Comparison of ENCODE assay signal across 8 cellular contexts in the genomic region with DNA sequence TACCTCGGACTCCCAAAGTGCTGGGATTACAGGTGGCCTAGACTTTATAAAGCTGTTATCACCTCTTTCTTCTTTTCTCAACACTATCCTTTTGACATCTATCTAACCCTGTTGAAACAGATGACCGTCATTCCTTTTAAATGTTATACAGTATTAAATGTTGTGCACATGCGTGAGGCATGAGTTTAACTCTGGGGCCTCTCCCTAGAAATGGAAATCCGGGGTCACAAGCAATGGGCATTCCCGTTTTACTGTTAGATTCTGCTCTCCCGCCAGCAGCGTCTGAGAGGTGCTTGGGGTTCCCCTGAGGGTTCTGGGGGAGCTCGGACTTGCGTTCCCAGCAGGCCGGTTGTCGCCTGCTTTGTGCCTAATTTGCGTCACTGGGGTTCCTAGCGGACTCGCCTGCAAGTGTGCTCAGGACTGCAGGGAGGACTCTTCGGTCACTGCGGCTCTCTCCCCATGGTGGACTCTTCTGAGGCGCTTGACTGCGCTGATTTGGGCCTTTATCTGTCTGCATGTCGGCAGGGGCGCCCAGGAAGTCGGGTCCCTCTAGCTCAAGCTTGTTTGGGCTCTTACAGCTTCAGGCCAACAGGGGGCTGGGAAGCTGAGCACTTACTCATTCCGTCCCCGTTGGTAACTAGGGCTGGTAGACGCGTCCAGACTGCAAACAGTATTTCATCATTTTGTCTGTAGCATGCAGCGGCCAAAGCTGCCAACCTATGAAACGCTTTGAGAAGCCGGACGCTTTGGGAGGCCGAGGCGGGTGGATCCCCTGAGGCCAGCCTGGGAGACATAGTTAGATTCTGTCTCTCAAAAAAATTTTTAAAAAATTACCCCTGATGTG. TPM values are rescaled to one million over a fixed set of nuclear protein-coding genes. Genes with fewer than 3 reads are reported as not detected.
DNase-seq lines count a peak whose midpoint lies in the region; ATAC-seq and TF ChIP-seq lines count a peak whose summit lies in the region.

No MANE protein-coding gene starts in this region.

- POLR2A ChIA-PET in PC-9 (lab: Charles Lee; ENCODE audit: unreplicated experiment) = no interaction called here

- BruUV-seq in PC-9 (replicated peaks; lab: Mats Ljungman, UMichigan) = no TSS peak

- TF ChIP-seq CTCF in AG09319 (IDR thresholded peaks at IDR 0.05; ENCODE audit: low read depth, low read length) (peak; percentile 65), PC-9 (conservative IDR thresholded peaks at IDR 0.05) (peak; percentile 60), natural killer cell (IDR thresholded peaks at IDR 0.05) (peak; percentile 46)

- H3K4me3 ChIP-seq in PC-9 = peak overlapping the region; percentile 65

- H3K4me1 ChIP-seq in PC-9 (replicated peaks; ENCODE audit: insufficient read depth) = peaks cover 15% of the 10 kb centered on the region

- H3K36me3 ChIP-seq in PC-9 (ENCODE audit: low read depth) = peaks cover 31% of the 10 kb centered on the region

- H3K27ac Mint-ChIP-seq in natural killer cell = peak overlapping the region; percentile 76 to 85
- H3K27ac Mint-ChIP-seq in stimulated activated memory B cell treated with anti-CD40 and anti-IgM and Interleukin-4, amounts not matched to agents 10 μg/mL and 1 μg/mL and 100 μg/mL, for 72 hours = peak overlapping the region; percentile 94

- H3K4me2 ChIP-seq in PC-9 = peak overlapping the region; percentile 86

- peaks cover 21 to 29% of the 10 kb centered on the region in 2 donors for H3K4me1 Mint-ChIP-seq in natural killer cell
- H3K4me1 Mint-ChIP-seq in stimulated activated memory B cell treated with anti-CD40 and anti-IgM and Interleukin-4, amounts not matched to agents 10 μg/mL and 1 μg/mL and 100 μg/mL, for 72 hours = peaks cover 48% of the 10 kb centered on the region

- H3K27me3 ChIP-seq in PC-9 (ENCODE audit: insufficient read depth, low read depth) = no peaks in the 10 kb centered on the region

- DNase-seq in AG09319 (ENCODE audit: extremely low read depth, low read depth) (peak; percentile 84), PC-9 (peak; percentile 46 to 80), activated T-helper 1 cell treated with Interleukin-2 at 50 U/mL for 16 hours (ENCODE audit: low read depth) (peak; percentile 43), fibroblast of gingiva (ENCODE audit: low read depth) (peak; percentile 98), natural killer cell (peak; percentile 45)

- ATAC-seq in HG03097 (IDR thresholded peaks at IDR 0.05; ENCODE audit: low FRiP score, unreplicated experiment) (peak; percentile 37), natural killer cell (peak; percentile 48 to 57 (median 53))
- ATAC-seq in stimulated activated memory B cell treated with anti-CD40 and anti-IgM and Interleukin-4, amounts not matched to agents 10 μg/mL and 1 μg/mL and 100 μg/mL, for 72 hours = peak; percentile 80

- TF ChIP-seq POLR2A in GM18526 (IDR thresholded peaks at IDR 0.05; ENCODE audit: extremely low read depth, insufficient read length) = peak; percentile 30

- peak overlapping the region; percentile 82 for H3K4me3 Mint-ChIP-seq in natural killer cell
- H3K4me3 Mint-ChIP-seq in stimulated activated memory B cell treated with anti-CD40 and anti-IgM and Interleukin-4, amounts not matched to agents 10 μg/mL and 1 μg/mL and 100 μg/mL, for 72 hours = peak overlapping the region; percentile 92

- CTCF ChIA-PET in PC-9 (lab: Charles Lee) = no interaction called here

- H3K9me3 Mint-ChIP-seq in natural killer cell = no peaks in the 10 kb centered on the region
- no peaks in the 10 kb centered on the region for H3K9me3 Mint-ChIP-seq in stimulated activated memory B cell treated with anti-CD40 and anti-IgM and Interleukin-4, amounts not matched to agents 10 μg/mL and 1 μg/mL and 100 μg/mL, for 72 hours

- H3K79me2 ChIP-seq in PC-9 (ENCODE audit: low read depth) = peaks cover 22% of the 10 kb centered on the region

- no peaks in the 10 kb centered on the region for H3K9me2 ChIP-seq in PC-9 (ENCODE audit: insufficient read depth)

- peaks cover 30% of the 10 kb centered on the region for H3F3A ChIP-seq in PC-9 (ENCODE audit: insufficient read depth, low read depth)

- H3K27me3 Mint-ChIP-seq in natural killer cell (ENCODE audit: low read depth in 2 of 2) = peaks cover 0 to 2% of the 10 kb centered on the region in 2 donors
- no peaks in the 10 kb centered on the region for H3K27me3 Mint-ChIP-seq in stimulated activated memory B cell treated with anti-CD40 and anti-IgM and Interleukin-4, amounts not matched to agents 10 μg/mL and 1 μg/mL and 100 μg/mL, for 72 hours

- intact Hi-C loops in PC-9 (cut with micrococcal nuclease; ENCODE audit: unreplicated experiment) (loop anchor here (5.0 kb wide), 2 partner anchors 33 to 53 kb away; partner anchors contain the start of gene STX2), natural killer cell (cut with micrococcal nuclease) (loop anchor here (2.0 kb wide), 1 partner anchor 32 kb away; the partner anchor contains the start of gene STX2)

- peak overlapping the region; percentile 90 for H2AFZ ChIP-seq in PC-9

- H3K27ac ChIP-seq in PC-9 = peak overlapping the region; percentile 80

- peaks cover 27% of the 10 kb centered on the region for H4K20me1 ChIP-seq in PC-9 (ENCODE audit: insufficient read depth)

- H3K36me3 Mint-ChIP-seq in natural killer cell = peaks cover 14% of the 10 kb centered on the region
- peaks cover 33% of the 10 kb centered on the region for H3K36me3 Mint-ChIP-seq in stimulated activated memory B cell treated with anti-CD40 and anti-IgM and Interleukin-4, amounts not matched to agents 10 μg/mL and 1 μg/mL and 100 μg/mL, for 72 hours

- no peaks in the 10 kb centered on the region for H3K9me3 ChIP-seq in PC-9 (ENCODE audit: insufficient read depth, low read depth)

RNA-seq across cellular contexts. Expression of gene RAN, which starts 1.2 kb away (rescaled TPM):
- total RNA-seq in PC-9 (2021) (894 and 1,079 TPM in 2 replicates), natural killer cell (100 to 1,000 TPM; 244 to 264 (median 247) TPM)

RNA-seq across cellular contexts. Expression of gene STX2, which starts 31.6 kb away (rescaled TPM):
- total RNA-seq in PC-9 (2021) (8.2 and 9.7 TPM in 2 replicates), natural killer cell (10 to 100 TPM in 2 of 3 donors, 1 to 10 TPM in 1; 7.9 to 14.4 (median 14.1) TPM)

Comparison
In these comparisons a context has a peak if more than half of its experiments do, and no peak if none do; other contexts are left out.
1. Peak in every context shown above with its lines: DNase-seq, ATAC-seq, H3K4me3 ChIP-seq and H3K27ac ChIP-seq.
2. DNase-seq: peak in every context shown above with its lines; median percentile 98 in fibroblast of gingiva; 84 in AG09319; 63 in PC-9; 45 in natural killer cell; 43 in activated T-helper 1 cell treated with Interleukin-2 at 50 U/mL for 16 hours.